ENCODE assay signal across 8 cellular contexts in the genomic region with DNA sequence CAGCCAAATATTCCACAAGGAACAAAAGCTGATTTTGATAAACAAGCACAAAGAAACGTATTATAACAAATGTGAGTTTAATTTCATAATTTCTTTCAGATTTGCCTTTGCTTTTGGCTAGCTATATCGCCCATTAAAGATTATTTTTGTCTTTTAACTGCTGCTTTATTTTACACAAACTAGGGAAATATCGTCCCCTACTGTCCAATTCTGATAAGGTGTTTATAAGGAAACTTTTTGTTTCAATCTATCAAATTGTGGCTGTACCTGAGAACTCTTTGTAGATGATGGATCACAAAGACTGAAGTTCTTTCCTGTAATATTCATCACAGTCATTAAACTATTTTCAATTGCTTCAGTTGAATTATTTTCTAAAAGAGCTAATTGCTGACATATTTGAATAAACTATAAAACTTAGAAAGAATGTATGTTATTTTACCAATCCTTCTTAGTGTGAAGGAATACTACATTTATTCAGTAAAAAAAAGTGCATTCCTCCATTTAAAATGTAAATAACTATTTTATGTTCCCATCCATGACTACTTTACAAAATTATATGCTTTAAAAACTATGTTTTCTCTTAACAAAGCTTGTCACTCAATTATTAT.
DNase-seq lines count a peak whose midpoint lies in the region; ATAC-seq and TF ChIP-seq lines count a peak whose summit lies in the region.
"Had no signal": no experiment of that assay in that cellular context is flagged by ENCODE, and none has a peak within 500 bp of the region (broad histone marks: within the 10 kb centered on the region; RNA-seq: fewer than 3 reads in every experiment).

No MANE protein-coding gene starts in this region.

- H3K9me2 ChIP-seq in GM23338 (ENCODE audit: insufficient read depth) = no peaks in the 10 kb centered on the region

- H3K9me3 Mint-ChIP-seq in GM23338 = no peaks in the 10 kb centered on the region
- no peaks in the 10 kb centered on the region for H3K9me3 Mint-ChIP-seq in progenitor cell of endocrine pancreas (ENCODE audit: low read depth)

- no peaks in the 10 kb centered on the region for H3F3A ChIP-seq in GM23338 (replicated peaks; ENCODE audit: low read depth)

- H4K20me1 ChIP-seq in GM23338 (replicated peaks; ENCODE audit: insufficient read depth) = no peaks in the 10 kb centered on the region

- H3K27ac Mint-ChIP-seq in GM23338 (no peak overlapping the region), progenitor cell of endocrine pancreas (no peak overlapping the region)

- H3K9me3 ChIP-seq in tibial artery = no peaks in the 10 kb centered on the region
- H3K9me3 ChIP-seq: thoracic aorta had no signal

- no peak overlapping the region for H3K4me3 Mint-ChIP-seq in GM23338
- no peak overlapping the region for H3K4me3 Mint-ChIP-seq in progenitor cell of endocrine pancreas (ENCODE audit: low read depth)

- no peak overlapping the region for H3K27ac ChIP-seq in GM23338 (ENCODE audit: low read depth)
- H3K27ac ChIP-seq in tibial artery = no peak overlapping the region
- H3K27ac ChIP-seq: thoracic aorta had no signal

- ATAC-seq in GM23338 (no peak), left colon (no peak)
- ATAC-seq in stimulated activated naive CD8-positive, alpha-beta T cell treated with anti-CD3 and anti-CD28 coated beads, Interleukin-15, Interleukin-2, amounts not matched to agents 100 U/mL and 50 U/mL, for 24 hours = no peak

- DNase-seq in GM23338 (ENCODE audit: low spot score) (peak; percentile 59), NCI-H2227 (lab: John Stamatoyannopoulos, UW; ENCODE audit: unreplicated experiment) (peak; percentile 32), cerebellar cortex (ENCODE audit: low spot score) (peak; percentile 10), progenitor cell of endocrine pancreas (ENCODE audit: low spot score, unreplicated experiment) (no peak), tibial artery (no peak), left colon (no peak)
- DNase-seq in stimulated activated naive CD8-positive, alpha-beta T cell treated with anti-CD3 and anti-CD28 coated beads, Interleukin-15, Interleukin-2, amounts not matched to agents 100 U/mL and 50 U/mL, for 24 hours = no peak

- H3K27me3 Mint-ChIP-seq in GM23338 (ENCODE audit: insufficient read depth, low read depth, poor library complexity) (no peaks in the 10 kb centered on the region), progenitor cell of endocrine pancreas (no peaks in the 10 kb centered on the region)

- H3K4me1 Mint-ChIP-seq in GM23338 (no peaks in the 10 kb centered on the region), progenitor cell of endocrine pancreas (ENCODE audit: low read depth) (no peaks in the 10 kb centered on the region)

- H3K79me2 ChIP-seq in GM23338 (replicated peaks; ENCODE audit: insufficient read depth) = no peaks in the 10 kb centered on the region

- H2AFZ ChIP-seq in GM23338 = no peak overlapping the region

- H3K27me3 ChIP-seq in GM23338 (ENCODE audit: insufficient read depth) (no peaks in the 10 kb centered on the region), tibial artery (no peaks in the 10 kb centered on the region)

- TF ChIP-seq CTCF in GM23338 (conservative IDR thresholded peaks at IDR 0.05; ENCODE audit: low read depth in 2 of 2) (peak; percentile 60 to 84), progenitor cell of endocrine pancreas (IDR thresholded peaks at IDR 0.05; ENCODE audit: unreplicated experiment) (peak; percentile 76), tibial artery (IDR thresholded peaks at IDR 0.05) (peak in 1 of 2 experiments; percentile 15)

- H3K36me3 Mint-ChIP-seq in GM23338 (ENCODE audit: low read depth) (no peaks in the 10 kb centered on the region), progenitor cell of endocrine pancreas (ENCODE audit: insufficient read depth) (no peaks in the 10 kb centered on the region)

- H3K4me1 ChIP-seq in GM23338 (ENCODE audit: insufficient read depth) = no peaks in the 10 kb centered on the region
- no peaks in the 10 kb centered on the region for H3K4me1 ChIP-seq in tibial artery

- H3K36me3 ChIP-seq in GM23338 (ENCODE audit: insufficient read depth) = no peaks in the 10 kb centered on the region
- H3K36me3 ChIP-seq in tibial artery = no peaks in the 10 kb centered on the region
- H3K36me3 ChIP-seq: thoracic aorta had no signal

- no peak overlapping the region for H3K4me2 ChIP-seq in GM23338

- intact Hi-C loops in tibial artery (cut with DNase I; ENCODE audit: low total_unique reads) = no loop called here
- intact Hi-C loops in left colon (cut with DNase I, micrococcal nuclease) = no loop called here

- H3K4me3 ChIP-seq in GM23338 = no peak overlapping the region
- no peak overlapping the region for H3K4me3 ChIP-seq in tibial artery
- H3K4me3 ChIP-seq: thoracic aorta had no signal

TF ChIP-seq in GM23338, 12 proteins besides CTCF, POLR2A, EP300 and RAD21:
- TF ChIP-seq STAT1 (IDR thresholded peaks at IDR 0.05; ENCODE audit: unreplicated experiment) = no peak
- no peak for TF ChIP-seq EZH2 (IDR thresholded peaks at IDR 0.05; ENCODE audit: low read depth, unreplicated experiment)
- no peak for TF ChIP-seq JUNB (IDR thresholded peaks at IDR 0.05; ENCODE audit: unreplicated experiment)

Comparison
In these comparisons a context has a peak if more than half of its experiments do, and no peak if none do; other contexts are left out.
1. DNase-seq: peak in GM23338 (single experiment), NCI-H2227 (single experiment) and cerebellar cortex (single experiment); none in progenitor cell of endocrine pancreas (single experiment), tibial artery (0 of 2), stimulated activated naive CD8-positive, alpha-beta T cell treated with anti-CD3 and anti-CD28 coated beads, Interleukin-15, Interleukin-2, amounts not matched to agents 100 U/mL and 50 U/mL, for 24 hours (single experiment) and left colon (0 of 2).